In the genomic region with DNA sequence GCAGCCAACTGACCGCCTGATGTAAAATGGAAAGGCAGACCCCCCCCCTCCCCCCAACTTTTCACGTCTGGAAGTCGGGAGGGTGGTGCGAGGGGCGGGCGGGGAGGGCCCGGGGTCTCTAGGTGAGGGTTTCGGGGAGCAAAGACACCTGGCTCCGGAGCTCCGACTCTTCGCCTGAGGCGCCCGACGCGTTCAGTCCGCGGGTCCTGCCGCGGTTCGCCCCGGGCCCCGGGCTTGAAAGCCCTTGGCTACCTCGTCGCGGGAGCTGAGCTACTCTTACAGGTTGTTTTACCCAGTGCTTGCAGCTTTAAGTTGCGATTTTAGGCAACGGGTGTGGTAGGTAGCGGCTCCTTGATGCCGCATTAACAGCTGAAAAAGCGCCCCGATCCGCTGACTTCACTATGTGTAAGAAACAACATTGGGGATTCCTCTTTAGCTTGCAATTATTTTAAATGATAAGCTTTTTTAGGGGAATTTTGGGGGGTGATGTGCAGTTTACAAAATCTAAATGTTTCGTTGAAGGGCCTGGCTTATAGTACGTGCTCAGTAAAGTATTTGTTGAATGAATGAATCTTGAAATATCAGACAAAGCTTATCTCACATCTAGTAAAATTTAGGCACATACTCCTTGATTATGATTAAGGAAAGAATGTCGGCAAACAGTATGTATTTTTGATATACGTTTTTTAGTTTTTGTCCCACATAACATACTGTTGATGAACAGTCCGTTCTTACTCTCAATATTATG, we compare ENCODE assay signal across 8 cellular contexts. TPM values are rescaled to one million over a fixed set of nuclear protein-coding genes. Genes with fewer than 3 reads are reported as not detected.
DNase-seq lines count a peak whose midpoint lies in the region; ATAC-seq and TF ChIP-seq lines count a peak whose summit lies in the region.

No MANE protein-coding gene starts in this region.

- peak overlapping the region; percentile 81 for H3K4me3 Mint-ChIP-seq in activated naive CD8-positive, alpha-beta T cell treated with anti-CD3 and anti-CD28 coated beads for 36 hours

- H3K27me3 ChIP-seq in DND-41 (ENCODE audit: insufficient read depth, low read length, poor library complexity) (no peaks in the 10 kb centered on the region), OCI-LY3 (ENCODE audit: low read depth, low read length) (no peaks in the 10 kb centered on the region), prostate gland (replicated peaks; ENCODE audit: insufficient read depth) (no peaks in the 10 kb centered on the region)

- peaks cover 33% of the 10 kb centered on the region for H3K36me3 Mint-ChIP-seq in activated naive CD8-positive, alpha-beta T cell treated with anti-CD3 and anti-CD28 coated beads for 36 hours

- TF ChIP-seq CTCF in DND-41 (IDR thresholded peaks at IDR 0.05; ENCODE audit: borderline replicate concordance, extremely low read depth, low read length, poor library complexity, severe bottlenecking): no peak
- no peak for TF ChIP-seq CTCF in OCI-LY3 (IDR thresholded peaks at IDR 0.05; ENCODE audit: low read depth, low read length)
- TF ChIP-seq CTCF in prostate gland (IDR thresholded peaks at IDR 0.05): no peak

- H2AFZ ChIP-seq in DND-41 (ENCODE audit: low read depth, low read length) (peak overlapping the region; percentile 61), OCI-LY3 (ENCODE audit: low read depth, low read length) (no peak overlapping the region)

- H4K20me1 ChIP-seq in DND-41 (ENCODE audit: insufficient read depth, low read length) (peaks cover 20% of the 10 kb centered on the region; the same call in 1 of the 2 replicates), OCI-LY3 (ENCODE audit: insufficient read depth, low read length) (peaks cover 18% of the 10 kb centered on the region)

- H3K9me3 ChIP-seq in DND-41 (ENCODE audit: insufficient read depth, low read length, severe bottlenecking): no peaks in the 10 kb centered on the region
- H3K9me3 ChIP-seq in OCI-LY3 (ENCODE audit: insufficient read depth, low read length): no peaks in the 10 kb centered on the region
- H3K9me3 ChIP-seq in prostate gland: no peaks in the 10 kb centered on the region

- ATAC-seq in DND-41 (ENCODE audit: insufficient read depth, low read depth) (peak; percentile 28), left ventricle myocardium superior (peak; percentile 39), GM18858 (IDR thresholded peaks at IDR 0.05; ENCODE audit: unreplicated experiment) (no peak)

- peak overlapping the region; percentile 80 for H3K9ac ChIP-seq in DND-41 (ENCODE audit: low read depth, low read length)
- H3K9ac ChIP-seq in OCI-LY3 (ENCODE audit: low read length): peak overlapping the region; percentile 97

- TF ChIP-seq POLR2A in prostate gland (IDR thresholded peaks at IDR 0.05): no peak

- H3K27ac Mint-ChIP-seq in activated naive CD8-positive, alpha-beta T cell treated with anti-CD3 and anti-CD28 coated beads for 36 hours: peak overlapping the region; percentile 80

- WGBS in prostate gland: 4% methylated on average over 28 of the region's 37 CpGs

- peaks cover 45% of the 10 kb centered on the region for H3K4me1 Mint-ChIP-seq in activated naive CD8-positive, alpha-beta T cell treated with anti-CD3 and anti-CD28 coated beads for 36 hours

- H3K27me3 Mint-ChIP-seq in activated naive CD8-positive, alpha-beta T cell treated with anti-CD3 and anti-CD28 coated beads for 36 hours: no peaks in the 10 kb centered on the region

- H3K4me3 ChIP-seq in DND-41 (ENCODE audit: low read depth in 1 of 2, low read length in 2 of 2): peak overlapping the region; percentile 61 to 90
- peak overlapping the region; percentile 94 for H3K4me3 ChIP-seq in OCI-LY3 (ENCODE audit: low read length)
- H3K4me3 ChIP-seq in prostate gland: peak overlapping the region; percentile 88 to 99

- no peaks in the 10 kb centered on the region; the same call in 1 of the 2 replicates for H3K36me3 ChIP-seq in DND-41 (ENCODE audit: insufficient read depth, low read length)
- peaks cover 11% of the 10 kb centered on the region for H3K36me3 ChIP-seq in OCI-LY3 (replicated peaks; ENCODE audit: low read depth, low read length)
- H3K36me3 ChIP-seq in prostate gland: no peaks in the 10 kb centered on the region

- H3K4me2 ChIP-seq in DND-41 (ENCODE audit: insufficient read depth, low read length) (peak overlapping the region; percentile 83), OCI-LY3 (ENCODE audit: low read length) (peak overlapping the region; percentile 72)

- DNase-seq in DND-41: peak; percentile 53
- DNase-seq in HCEC 1CT: peak; percentile 31
- DNase-seq in activated naive CD8-positive, alpha-beta T cell treated with anti-CD3 and anti-CD28 coated beads for 36 hours: peak; percentile 37
- DNase-seq in left ventricle myocardium superior: peak; percentile 48
- DNase-seq in prostate gland (ENCODE audit: low spot score): peak; percentile 19
- no peak for DNase-seq in COLO829 (ENCODE audit: low spot score)

- H3K4me1 ChIP-seq in DND-41 (ENCODE audit: insufficient read depth, low read length): peaks cover 55% of the 10 kb centered on the region
- H3K4me1 ChIP-seq in OCI-LY3 (ENCODE audit: low read length): peaks cover 40% of the 10 kb centered on the region
- peaks cover 6% of the 10 kb centered on the region for H3K4me1 ChIP-seq in prostate gland (replicated peaks)

- H3K27ac ChIP-seq in DND-41 (ENCODE audit: low read length) (peak overlapping the region; percentile 81), OCI-LY3 (ENCODE audit: low read length) (peak overlapping the region; percentile 87), prostate gland (peak overlapping the region; percentile 92 to 93)

- intact Hi-C loops in left ventricle myocardium superior (cut with micrococcal nuclease) (no loop called here), prostate gland (cut with DNase I) (loop anchor here (2.0 kb wide), 1 partner anchor 100 kb away; a partner anchor contains a TSS)

- peaks cover 3% of the 10 kb centered on the region for H3K9me3 Mint-ChIP-seq in activated naive CD8-positive, alpha-beta T cell treated with anti-CD3 and anti-CD28 coated beads for 36 hours

- H3K79me2 ChIP-seq in DND-41 (ENCODE audit: insufficient read depth, low read length): peaks cover 65% of the 10 kb centered on the region
- H3K79me2 ChIP-seq in OCI-LY3 (ENCODE audit: low read length): peaks cover 92% of the 10 kb centered on the region

RNA-seq across cellular contexts. Expression of a gene that starts 0.8 kb away (rescaled TPM):
- total RNA-seq in activated naive CD8-positive, alpha-beta T cell treated with anti-CD3 and anti-CD28 coated beads for 36 hours: 100 to 1,000 TPM; 112 to 116 TPM
- total RNA-seq in left ventricle myocardium superior (11.6 TPM), prostate gland (10 to 100 TPM; 51.0 to 63.5 TPM)
